In the genomic region with DNA sequence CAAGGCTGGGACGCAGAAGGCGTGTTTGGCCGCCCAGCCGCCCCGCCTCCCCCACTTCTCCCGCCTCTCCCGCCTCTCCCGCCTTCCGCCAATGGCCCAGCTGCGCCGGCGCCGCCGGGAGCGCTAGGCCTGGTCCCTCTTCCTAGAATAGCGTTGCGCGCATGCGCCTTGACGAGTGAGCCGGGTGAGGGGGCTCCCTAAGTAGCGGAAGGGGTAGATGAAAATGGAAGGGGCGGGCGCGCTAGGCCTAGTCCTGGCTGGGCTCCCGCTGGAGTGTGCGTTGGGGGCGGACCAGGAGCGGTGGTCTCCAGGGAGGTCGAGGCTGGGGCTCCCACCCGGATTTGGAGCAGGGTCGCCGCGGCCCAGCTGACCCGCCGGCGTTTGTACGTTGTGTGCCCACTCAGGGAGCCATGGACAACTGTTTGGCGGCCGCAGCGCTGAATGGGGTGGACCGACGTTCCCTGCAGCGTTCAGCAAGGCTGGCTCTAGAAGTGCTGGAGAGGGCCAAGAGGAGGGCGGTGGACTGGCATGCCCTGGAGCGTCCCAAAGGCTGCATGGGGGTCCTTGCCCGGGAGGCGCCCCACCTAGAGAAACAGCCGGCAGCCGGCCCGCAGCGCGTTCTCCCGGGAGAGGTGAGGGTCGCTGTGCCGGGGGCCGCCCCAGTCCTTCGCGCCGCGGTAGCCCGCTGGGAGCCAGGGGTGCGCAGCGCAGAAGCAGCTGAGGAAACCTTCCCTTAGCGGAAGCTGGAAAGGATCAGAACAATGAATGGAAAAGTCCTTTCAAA, we compare ENCODE assay signal across 8 cellular contexts. TPM values are rescaled to one million over a fixed set of nuclear protein-coding genes. Genes with fewer than 3 reads are reported as not detected.
DNase-seq lines count a peak whose midpoint lies in the region; ATAC-seq and TF ChIP-seq lines count a peak whose summit lies in the region.

A gene with protein sequence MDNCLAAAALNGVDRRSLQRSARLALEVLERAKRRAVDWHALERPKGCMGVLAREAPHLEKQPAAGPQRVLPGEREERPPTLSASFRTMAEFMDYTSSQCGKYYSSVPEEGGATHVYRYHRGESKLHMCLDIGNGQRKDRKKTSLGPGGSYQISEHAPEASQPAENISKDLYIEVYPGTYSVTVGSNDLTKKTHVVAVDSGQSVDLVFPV (plus strand): TSS at position 150 of the 784 bp plus-strand sequence. CDS start 261 bp downstream, at position 411.

- H3K27me3 ChIP-seq in SU-DHL-6 (ENCODE audit: low read length), result no peaks in the 10 kb centered on the region
- H3K27me3 ChIP-seq in thoracic aorta (replicated peaks; ENCODE audit: insufficient read depth), result no peaks in the 10 kb centered on the region

- H3K9ac ChIP-seq in SU-DHL-6 (ENCODE audit: low read length), result peak within 1 kb of the TSS; percentile 65

- no peaks in the 10 kb centered on the region for H4K20me1 ChIP-seq in SU-DHL-6 (ENCODE audit: low read depth, low read length)

- H3K79me2 ChIP-seq in SU-DHL-6 (ENCODE audit: insufficient read depth, low read length), result no peaks in the 10 kb centered on the region

- H3K4me3 Mint-ChIP-seq in activated naive CD8-positive, alpha-beta T cell treated with anti-CD3 and anti-CD28 coated beads, Interleukin-2, amount 10 ng/mL, durations not matched to agents 7 days and 5 days, result peak within 1 kb of the TSS; percentile 93
- H3K4me3 Mint-ChIP-seq in osteocyte (ENCODE audit: unreplicated experiment), result peak within 1 kb of the TSS; percentile 93

- H3K36me3 ChIP-seq in SU-DHL-6 (ENCODE audit: low read length), result no peaks in the 10 kb centered on the region
- no peaks in the 10 kb centered on the region for H3K36me3 ChIP-seq in thoracic aorta

- H3K4me1 Mint-ChIP-seq in activated naive CD8-positive, alpha-beta T cell treated with anti-CD3 and anti-CD28 coated beads, Interleukin-2, amount 10 ng/mL, durations not matched to agents 7 days and 5 days, result peaks cover 44% of the 10 kb centered on the region
- H3K4me1 Mint-ChIP-seq in osteocyte (ENCODE audit: unreplicated experiment), result peaks cover 71% of the 10 kb centered on the region

- no peak for TF ChIP-seq CTCF in SU-DHL-6 (IDR thresholded peaks at IDR 0.05; ENCODE audit: insufficient read depth, low read length, poor library complexity, severe bottlenecking)
- no peak for TF ChIP-seq CTCF in osteocyte (IDR thresholded peaks at IDR 0.05)
- no peak for TF ChIP-seq CTCF in thoracic aorta (IDR thresholded peaks at IDR 0.05)

- H3K4me3 ChIP-seq in GM08714 (ENCODE audit: low read length) (peak within 1 kb of the TSS; percentile 79), SU-DHL-6 (ENCODE audit: insufficient read depth, low read length, poor library complexity, severe bottlenecking) (peak within 1 kb of the TSS; percentile 58), thoracic aorta (peak within 1 kb of the TSS; percentile 78)

- H3F3A ChIP-seq in SU-DHL-6 (ENCODE audit: insufficient read depth), result peaks cover 10% of the 10 kb centered on the region

- POLR2A ChIA-PET in activated naive CD8-positive, alpha-beta T cell treated with anti-CD3 and anti-CD28 coated beads, Interleukin-2, amount 10 ng/mL, durations not matched to agents 7 days and 5 days (lab: Charles Lee), result interaction anchor here (0.7 to 2.3 kb wide), 5 partner anchors 48 to 847 kb away, joined by 3 to 11 read pairs (median 5); a partner anchor contains a TSS

- peaks cover 11 to 37% of the 10 kb centered on the region in 2 donors for H3K4me1 ChIP-seq in thoracic aorta (ENCODE audit: control insufficient read depth in 1 of 2, low read depth in 2 of 2)

- peak within 1 kb of the TSS; percentile 88 for H3K27ac Mint-ChIP-seq in activated naive CD8-positive, alpha-beta T cell treated with anti-CD3 and anti-CD28 coated beads, Interleukin-2, amount 10 ng/mL, durations not matched to agents 7 days and 5 days
- H3K27ac Mint-ChIP-seq in osteocyte (ENCODE audit: unreplicated experiment), result peak within 1 kb of the TSS; percentile 92

- peak; percentile 80 for ATAC-seq in HG02610 (IDR thresholded peaks at IDR 0.05; ENCODE audit: unreplicated experiment)
- peak; percentile 83 for ATAC-seq in activated naive CD8-positive, alpha-beta T cell treated with anti-CD3 and anti-CD28 coated beads, Interleukin-2, amount 10 ng/mL, durations not matched to agents 7 days and 5 days (ENCODE audit: low read depth)
- peak; percentile 56 for ATAC-seq in thoracic aorta (ENCODE audit: insufficient number of reproducible peaks, low FRiP score, low read depth)

- H2AFZ ChIP-seq in SU-DHL-6 (ENCODE audit: low read depth, low read length, severe bottlenecking), result peak within 1 kb of the TSS; percentile 97

- peak within 1 kb of the TSS; percentile 50 for H3K4me2 ChIP-seq in SU-DHL-6 (ENCODE audit: low read depth, low read length, poor library complexity, severe bottlenecking)

- no peaks in the 10 kb centered on the region for H3K9me2 ChIP-seq in SU-DHL-6 (replicated peaks; ENCODE audit: insufficient read depth, low read length)

- intact Hi-C loops in head of caudate nucleus (cut with DNase I), result loop anchor here (5.0 to 10.0 kb wide), 2 partner anchors 224 kb away; no protein-coding TSS in a partner anchor

- DNase-seq in NCI-H128 (lab: John Stamatoyannopoulos, UW; ENCODE audit: unreplicated experiment) (peak; percentile 96), head of caudate nucleus (peak; percentile 84 to 98 (median 96)), osteocyte (ENCODE audit: extremely low spot score, unreplicated experiment) (peak; percentile 99), thoracic aorta (ENCODE audit: low spot score) (peak; percentile 86)
- DNase-seq in activated naive CD8-positive, alpha-beta T cell treated with anti-CD3 and anti-CD28 coated beads, Interleukin-2, amount 10 ng/mL, durations not matched to agents 7 days and 5 days, result peak; percentile 86

- no peaks in the 10 kb centered on the region for H3K9me3 Mint-ChIP-seq in activated naive CD8-positive, alpha-beta T cell treated with anti-CD3 and anti-CD28 coated beads, Interleukin-2, amount 10 ng/mL, durations not matched to agents 7 days and 5 days
- H3K9me3 Mint-ChIP-seq in osteocyte (ENCODE audit: unreplicated experiment), result no peaks in the 10 kb centered on the region

- H3K27ac ChIP-seq in SU-DHL-6 (ENCODE audit: low read depth, low read length) (no peak within 1 kb of the TSS), thoracic aorta (peak within 1 kb of the TSS; percentile 85 to 93)

- peaks cover 2% of the 10 kb centered on the region for H3K36me3 Mint-ChIP-seq in activated naive CD8-positive, alpha-beta T cell treated with anti-CD3 and anti-CD28 coated beads, Interleukin-2, amount 10 ng/mL, durations not matched to agents 7 days and 5 days
- peaks cover 5% of the 10 kb centered on the region for H3K36me3 Mint-ChIP-seq in osteocyte (ENCODE audit: unreplicated experiment)

- H3K9me3 ChIP-seq in SU-DHL-6 (ENCODE audit: insufficient read depth, low read length) (no peaks in the 10 kb centered on the region), thoracic aorta (no peaks in the 10 kb centered on the region)

- H3K27me3 Mint-ChIP-seq in activated naive CD8-positive, alpha-beta T cell treated with anti-CD3 and anti-CD28 coated beads, Interleukin-2, amount 10 ng/mL, durations not matched to agents 7 days and 5 days, result no peaks in the 10 kb centered on the region
- no peaks in the 10 kb centered on the region for H3K27me3 Mint-ChIP-seq in osteocyte (ENCODE audit: unreplicated experiment)

RNA-seq across cellular contexts. Expression of the gene that starts here (rescaled TPM):
- total RNA-seq in activated naive CD8-positive, alpha-beta T cell treated with anti-CD3 and anti-CD28 coated beads, Interleukin-2, amount 10 ng/mL, durations not matched to agents 7 days and 5 days, result 10 to 100 TPM; 21.8 to 23.4 TPM
- total RNA-seq in osteocyte (28.8 and 32.6 TPM in 2 replicates), thoracic aorta (10 to 100 TPM; 28.8 to 58.7 TPM)
